ENCODE assay signal across 16 cellular contexts in genomic region chr1:166032163-166032562, GRCh38.
DNase-seq lines count a peak whose midpoint lies in the region; ATAC-seq and TF ChIP-seq lines count a peak whose summit lies in the region.
"Had no signal": no experiment of that assay in that cellular context is flagged by ENCODE, and none has a peak within 500 bp of the region (broad histone marks: within the 10 kb centered on the region; RNA-seq: fewer than 3 reads in every experiment).

No MANE protein-coding gene starts in this region.

- no peaks in the 10 kb centered on the region for H3K9me3 Mint-ChIP-seq in GM23338
- H3K9me3 Mint-ChIP-seq in endodermal cell = no peaks in the 10 kb centered on the region

- H3K4me1 Mint-ChIP-seq in GM23338 = peaks cover 9% of the 10 kb centered on the region; the same call in 2 of the 3 replicates
- peaks cover 31% of the 10 kb centered on the region for H3K4me1 Mint-ChIP-seq in endodermal cell

- H3K27me3 ChIP-seq in GM23338 (ENCODE audit: insufficient read depth) (no peaks in the 10 kb centered on the region), endodermal cell (ENCODE audit: control insufficient read depth, insufficient read depth, low read length, poor library complexity, severe bottlenecking) (no peaks in the 10 kb centered on the region)

- no peak overlapping the region for H3K4me3 ChIP-seq in GM23338
- H3K4me3 ChIP-seq in LNCaP clone FGC (ENCODE audit: low read depth, low read length) = no peak overlapping the region
- no peak overlapping the region for H3K4me3 ChIP-seq in endodermal cell (ENCODE audit: low read length)
- H3K4me3 ChIP-seq: HAP-1, K562 had no signal

- TF ChIP-seq CTCF in GM23338 (conservative IDR thresholded peaks at IDR 0.05; ENCODE audit: low read depth in 2 of 2) = no peak
- TF ChIP-seq CTCF in LNCaP clone FGC (IDR thresholded peaks at IDR 0.05; ENCODE audit: control insufficient read depth, extremely low read depth, insufficient read depth) = no peak
- no peak for TF ChIP-seq CTCF in VCaP (conservative IDR thresholded peaks at IDR 0.05)
- TF ChIP-seq CTCF in endodermal cell (conservative IDR thresholded peaks at IDR 0.05) = no peak

- no peak overlapping the region for H2AFZ ChIP-seq in GM23338

- intact Hi-C loops in sciatic nerve (cut with DNase I) = no loop called here

- H3K4me1 ChIP-seq in GM23338 (ENCODE audit: insufficient read depth) (peaks cover 6% of the 10 kb centered on the region; the same call in 1 of the 2 replicates), endodermal cell (ENCODE audit: control insufficient read depth, insufficient read depth, low read length) (peaks cover 4% of the 10 kb centered on the region)
- H3K4me1 ChIP-seq: HAP-1 had no signal

- H3K4me3 Mint-ChIP-seq in GM23338 (no peak overlapping the region), endodermal cell (no peak overlapping the region)
- H3K4me3 Mint-ChIP-seq: CD4-positive, alpha-beta memory T cell had no signal

- H3K27me3 Mint-ChIP-seq in GM23338 (ENCODE audit: insufficient read depth, low read depth, poor library complexity) = no peaks in the 10 kb centered on the region
- peaks cover 8% of the 10 kb centered on the region for H3K27me3 Mint-ChIP-seq in endodermal cell (ENCODE audit: insufficient read depth)

- ATAC-seq in GM23338 = no peak
- ATAC-seq in HG03469 (IDR thresholded peaks at IDR 0.05; ENCODE audit: unreplicated experiment) = no peak
- no peak for ATAC-seq in sciatic nerve
- ATAC-seq in HG03520 (IDR thresholded peaks at IDR 0.05; ENCODE audit: unreplicated experiment) = no peak
- ATAC-seq: K562 had no signal

- DNase-seq in GM23338 (ENCODE audit: low spot score) = no peak
- DNase-seq in LNCaP clone FGC (ENCODE audit: low read depth) = peak; percentile 35
- peak; percentile 28 for DNase-seq in endodermal cell
- no peak for DNase-seq in activated CD4-positive, alpha-beta T cell treated with anti-CD3 and anti-CD28 coated beads, Interleukin-2, amount 50 U/mL, for 48 hours
- no peak for DNase-seq in sciatic nerve (ENCODE audit: low spot score)
- DNase-seq: AML-193; CD4-positive, alpha-beta memory T cell; DMS79 treated with DMSO at 0.1 percent for 48 hours; GF-D8; IMR-90 had no signal

- H3K27ac ChIP-seq in GM23338 (ENCODE audit: low read depth) (no peak overlapping the region), VCaP (peak overlapping the region; percentile 77), endodermal cell (ENCODE audit: low read depth, low read length) (no peak overlapping the region)
- H3K27ac ChIP-seq: C4-2B had no signal

- no peak overlapping the region for H3K27ac Mint-ChIP-seq in GM23338
- H3K27ac Mint-ChIP-seq in endodermal cell = no peak overlapping the region
- H3K27ac Mint-ChIP-seq: CD4-positive, alpha-beta memory T cell had no signal

- H3K4me2 ChIP-seq in GM23338 = peak overlapping the region; percentile 41; the same call in 1 of the 2 replicates

- H3K9me3 ChIP-seq in endodermal cell (ENCODE audit: control insufficient read depth, low read length) = no peaks in the 10 kb centered on the region
- H3K9me3 ChIP-seq: HAP-1 had no signal

- no peak overlapping the region for H3K9ac ChIP-seq in endodermal cell (ENCODE audit: extremely low read depth, low read length, poor library complexity, severe bottlenecking)

- no peaks in the 10 kb centered on the region; the same call in 1 of the 2 replicates for H3K9me2 ChIP-seq in GM23338 (ENCODE audit: insufficient read depth)

- no peaks in the 10 kb centered on the region for H3F3A ChIP-seq in GM23338 (replicated peaks; ENCODE audit: low read depth)

- H4K20me1 ChIP-seq in GM23338 (replicated peaks; ENCODE audit: insufficient read depth) = no peaks in the 10 kb centered on the region

- WGBS in endodermal cell (ENCODE audit: insufficient coverage in 1 of 2, insufficient read length in 1 of 2), 2 experiments = 92 to 100% methylated on average over 1 of the region's 1 CpG

- no peaks in the 10 kb centered on the region for H3K79me2 ChIP-seq in GM23338 (replicated peaks; ENCODE audit: insufficient read depth)

- H3K36me3 Mint-ChIP-seq in GM23338 (ENCODE audit: low read depth) (no peaks in the 10 kb centered on the region), endodermal cell (ENCODE audit: low read depth) (no peaks in the 10 kb centered on the region)
- H3K36me3 Mint-ChIP-seq: CD4-positive, alpha-beta memory T cell had no signal

- H3K36me3 ChIP-seq in GM23338 (ENCODE audit: insufficient read depth) (no peaks in the 10 kb centered on the region), endodermal cell (ENCODE audit: control insufficient read depth, insufficient read depth, low read length) (no peaks in the 10 kb centered on the region)
- H3K36me3 ChIP-seq: HAP-1 had no signal

TF ChIP-seq in GM23338, 12 proteins besides CTCF, POLR2A, EP300 and RAD21 (continues in another document):
- TF ChIP-seq REST (IDR thresholded peaks at IDR 0.05; ENCODE audit: unreplicated experiment) = no peak
- no peak for TF ChIP-seq CREB1 (CRISPR knock-in tag; IDR thresholded peaks at IDR 0.05; ENCODE audit: low read depth)

Comparison
In these comparisons a context has a peak if more than half of its experiments do, and no peak if none do; other contexts are left out.
1. DNase-seq: peak in LNCaP clone FGC (single experiment) and endodermal cell (single experiment); none in GM23338 (single experiment), activated CD4-positive, alpha-beta T cell treated with anti-CD3 and anti-CD28 coated beads, Interleukin-2, amount 50 U/mL, for 48 hours (0 of 2) and sciatic nerve (single experiment).